ENCODE assay signal across 8 cellular contexts in genomic region chr4:46844325-46844917, GRCh38.
A peak's percentile ranks its signal among the peaks of the same experiment; 100 is the strongest.
DNase-seq lines count a peak whose midpoint lies in the region; ATAC-seq and TF ChIP-seq lines count a peak whose summit lies in the region.

No MANE protein-coding gene starts in this region.

- H3K27ac Mint-ChIP-seq in progenitor cell of endocrine pancreas = no peak overlapping the region

- peak; percentile 62 for TF ChIP-seq CTCF in fibroblast of mammary gland (conservative IDR thresholded peaks at IDR 0.05; ENCODE audit: control insufficient read depth, insufficient read depth, low read depth, low read length)
- TF ChIP-seq CTCF in progenitor cell of endocrine pancreas (IDR thresholded peaks at IDR 0.05; ENCODE audit: unreplicated experiment) = peak; percentile 83

- H3K4me3 Mint-ChIP-seq in progenitor cell of endocrine pancreas (ENCODE audit: low read depth) = no peak overlapping the region

- DNase-seq in SHP77 (lab: John Stamatoyannopoulos, UW) (peak; percentile 12 to 22), SHP77 treated with DMSO at 0.1 percent for 48 hours (lab: John Stamatoyannopoulos, UW) (no peak), NCI-H446 (lab: John Stamatoyannopoulos, UW) (peak; percentile 56 to 83), fibroblast of mammary gland (ENCODE audit: low read depth) (peak; percentile 53), progenitor cell of endocrine pancreas (ENCODE audit: low spot score, unreplicated experiment) (peak; percentile 28)
- peak; percentile 16 for DNase-seq in activated CD4-positive, alpha-beta T cell treated with anti-CD3 and anti-CD28 coated beads, Interleukin-2, amount 50 U/mL, for 1 hour

- H3K36me3 Mint-ChIP-seq in progenitor cell of endocrine pancreas (ENCODE audit: insufficient read depth) = no peaks in the 10 kb centered on the region

- no peaks in the 10 kb centered on the region for H3K9me3 Mint-ChIP-seq in progenitor cell of endocrine pancreas (ENCODE audit: low read depth)

- no peaks in the 10 kb centered on the region for H3K4me1 Mint-ChIP-seq in progenitor cell of endocrine pancreas (ENCODE audit: low read depth)

- H3K27me3 Mint-ChIP-seq in progenitor cell of endocrine pancreas = peaks cover 9% of the 10 kb centered on the region

- peak; percentile 61 for ATAC-seq in HG02623 (IDR thresholded peaks at IDR 0.05; ENCODE audit: unreplicated experiment)
- no peak for ATAC-seq in GM21381 (IDR thresholded peaks at IDR 0.05; ENCODE audit: unreplicated experiment)

- no peak overlapping the region for H3K4me3 ChIP-seq in fibroblast of mammary gland (ENCODE audit: control insufficient read depth, low read depth, low read length)
